Comparison of ENCODE assay signal across 14 cellular contexts in the genomic region with DNA sequence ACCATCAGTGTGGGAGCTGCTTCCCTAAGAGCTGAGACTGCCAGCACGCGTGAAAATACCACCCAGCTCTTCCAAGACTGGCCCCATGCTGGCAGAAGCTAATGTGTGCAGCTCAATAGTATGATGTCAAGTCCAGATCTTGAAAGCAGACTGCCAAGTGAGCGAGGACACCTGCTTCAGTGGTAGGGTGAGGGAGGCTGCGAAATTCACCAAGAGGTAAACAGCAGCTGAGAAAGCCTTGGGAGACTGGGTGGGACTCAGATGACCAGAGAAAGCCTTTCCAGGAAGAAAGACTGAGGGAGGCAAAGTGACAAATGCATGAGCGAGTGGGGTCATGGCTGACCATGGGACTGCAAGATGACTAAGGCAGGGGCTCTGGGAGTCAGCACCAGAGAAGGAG.
"Had no signal": no experiment of that assay in that cellular context is flagged by ENCODE, and none has a peak within 500 bp of the region (broad histone marks: within the 10 kb centered on the region; RNA-seq: fewer than 3 reads in every experiment).

No MANE protein-coding gene starts in this region.

- H3K36me3 ChIP-seq: prostate gland, thoracic aorta, WERI-Rb-1 had no signal

- DNase-seq: activated CD4-positive, alpha-beta T cell treated with anti-CD3 and anti-CD28 coated beads for 1 hour; activated CD4-positive, alpha-beta T cell treated with anti-CD3 and anti-CD28 coated beads, Interleukin-2, amount 50 U/mL, for 4 hours; activated T-cell treated with anti-CD3 and anti-CD28 coated beads for 4 hours; central memory CD4-positive, alpha-beta T cell; right cardiac atrium; stimulated activated CD4-positive, alpha-beta T cell treated with anti-CD3 and anti-CD28 coated beads, Interleukin-4, amount 100 ng/mL, for 4 hours; WERI-Rb-1 had no signal

- H3K4me3 ChIP-seq: prostate gland, thoracic aorta had no signal

- ATAC-seq: esophagus mucosa; natural killer cell treated with Interleukin-12 subunit alpha and Interleukin-12 subunit beta and Interleukin-15 and Interleukin-18, amount 100 ng/mL, for 72 hours; stimulated activated memory B cell treated with anti-CD40 and anti-IgM and Interleukin-4, amounts not matched to agents 10 μg/mL and 1 μg/mL and 100 μg/mL, for 72 hours had no signal

- H3K27ac Mint-ChIP-seq: activated naive CD8-positive, alpha-beta T cell; activated T-helper 1 cell treated with anti-CD3 and anti-CD28 coated beads, Interleukin-12 subunit alpha, Interleukin-12 subunit beta, Interleukin-2, Interleukin-4 antibody, amounts not matched to agents 30 ng/mL and 10 ng/mL and 1 ng/mL, durations not matched to agents 14 hours and 24 hours and 36 hours; stimulated activated memory B cell treated with anti-CD40 and anti-IgM and Interleukin-4, amounts not matched to agents 10 μg/mL and 1 μg/mL and 100 μg/mL, for 72 hours had no signal

- H3K4me3 Mint-ChIP-seq: activated naive CD8-positive, alpha-beta T cell; activated T-helper 1 cell treated with anti-CD3 and anti-CD28 coated beads, Interleukin-12 subunit alpha, Interleukin-12 subunit beta, Interleukin-2, Interleukin-4 antibody, amounts not matched to agents 30 ng/mL and 10 ng/mL and 1 ng/mL, durations not matched to agents 14 hours and 24 hours and 36 hours; natural killer cell treated with Interleukin-12 subunit alpha and Interleukin-12 subunit beta and Interleukin-15 and Interleukin-18, amount 100 ng/mL, for 72 hours; stimulated activated memory B cell treated with anti-CD40 and anti-IgM and Interleukin-4, amounts not matched to agents 10 μg/mL and 1 μg/mL and 100 μg/mL, for 72 hours had no signal

- H3K9me3 Mint-ChIP-seq: activated T-helper 1 cell treated with anti-CD3 and anti-CD28 coated beads, Interleukin-12 subunit alpha, Interleukin-12 subunit beta, Interleukin-2, Interleukin-4 antibody, amounts not matched to agents 30 ng/mL and 10 ng/mL and 1 ng/mL, durations not matched to agents 14 hours and 24 hours and 36 hours; natural killer cell treated with Interleukin-12 subunit alpha and Interleukin-12 subunit beta and Interleukin-15 and Interleukin-18, amount 100 ng/mL, for 72 hours; stimulated activated memory B cell treated with anti-CD40 and anti-IgM and Interleukin-4, amounts not matched to agents 10 μg/mL and 1 μg/mL and 100 μg/mL, for 72 hours had no signal

- H3K9me3 ChIP-seq: prostate gland, thoracic aorta had no signal

- H3K36me3 Mint-ChIP-seq: activated naive CD8-positive, alpha-beta T cell; natural killer cell treated with Interleukin-12 subunit alpha and Interleukin-12 subunit beta and Interleukin-15 and Interleukin-18, amount 100 ng/mL, for 72 hours; stimulated activated memory B cell treated with anti-CD40 and anti-IgM and Interleukin-4, amounts not matched to agents 10 μg/mL and 1 μg/mL and 100 μg/mL, for 72 hours had no signal

- H3K27ac ChIP-seq: prostate gland, thoracic aorta, WERI-Rb-1 had no signal

- H3K4me1 ChIP-seq: prostate gland had no signal
